In the genomic region with DNA sequence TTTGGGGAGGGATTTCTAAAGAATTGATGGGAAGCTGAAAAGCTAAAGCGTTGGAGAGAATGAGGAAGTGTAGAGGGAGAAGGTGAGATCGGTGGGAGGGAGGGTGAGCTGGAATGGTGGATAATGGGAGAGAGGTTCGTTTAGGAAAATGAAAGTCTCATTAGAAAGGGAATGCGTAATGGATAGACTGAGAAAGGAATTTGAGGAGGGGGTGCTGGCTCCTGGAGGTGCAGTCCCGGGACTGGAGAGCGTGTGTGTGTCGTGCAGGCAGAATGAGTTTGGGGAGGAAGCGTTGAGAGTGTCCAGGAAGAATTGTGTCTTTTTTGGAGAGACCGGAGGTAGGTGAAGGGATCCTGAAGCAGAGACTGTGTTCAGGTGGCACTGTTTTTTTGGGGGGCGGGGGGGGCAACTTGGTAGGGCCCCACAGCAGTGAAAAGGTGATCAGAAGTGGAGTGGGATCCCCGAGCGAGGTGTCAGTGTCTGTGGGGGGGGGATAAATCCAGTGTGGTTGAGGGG, we compare ENCODE assay signal across 8 cellular contexts. TPM values are rescaled to one million over a fixed set of nuclear protein-coding genes. Genes with fewer than 3 reads are reported as not detected.
DNase-seq lines count a peak whose midpoint lies in the region; ATAC-seq, FAIRE-seq and TF ChIP-seq lines count a peak whose summit lies in the region.

No MANE protein-coding gene starts in this region.

- no peak for FAIRE-seq in D721Med (lab: Jason Lieb, UNC)

- no peak for TF ChIP-seq CTCF in Panc1 (IDR thresholded peaks at IDR 0.05)
- no peak for TF ChIP-seq CTCF in esophagus squamous epithelium (IDR thresholded peaks at IDR 0.05)
- no peak for TF ChIP-seq CTCF in D721Med (IDR thresholded peaks at IDR 0.05; ENCODE audit: insufficient read depth, missing control alignments)

- peak overlapping the region; percentile 88 for H3K4me3 ChIP-seq in GM08714 (ENCODE audit: low read length)
- H3K4me3 ChIP-seq in Panc1 (ENCODE audit: low read depth in 2 of 2, low read length in 2 of 2) = peak overlapping the region; percentile 50 to 68
- peak overlapping the region; percentile 74 to 99 (median 94) for H3K4me3 ChIP-seq in esophagus squamous epithelium
- peak overlapping the region; percentile 75 for H3K4me3 ChIP-seq in rectal smooth muscle tissue (ENCODE audit: low read length)

- no peak for DNase-seq in Panc1 (ENCODE audit: low read depth, low spot score)
- DNase-seq in esophagus squamous epithelium (lab: John Stamatoyannopoulos, UW) = no peak
- DNase-seq in D721Med (ENCODE audit: insufficient read length, low spot score) = no peak
- DNase-seq in islet precursor cell = no peak

- ATAC-seq in Panc1 = no peak
- no peak for ATAC-seq in GM21786 (IDR thresholded peaks at IDR 0.05; ENCODE audit: unreplicated experiment)
- ATAC-seq in HG03342 (IDR thresholded peaks at IDR 0.05; ENCODE audit: unreplicated experiment) = no peak

- H3K9ac ChIP-seq in rectal smooth muscle tissue (ENCODE audit: low read length) = peak overlapping the region; percentile 82

- CTCF ChIA-PET in Panc1 (lab: Charles Lee) = interaction anchor here (0.6 to 1.4 kb wide), 7 partner anchors 10 to 1668 kb away, joined by 3 to 8 read pairs (median 3); a partner anchor contains a TSS

- POLR2A ChIA-PET in Panc1 (lab: Charles Lee) = interaction anchor here (0.5 to 3.0 kb wide), 14 partner anchors 9 to 643 kb away, joined by 3 to 23 read pairs (median 4); no protein-coding TSS in a partner anchor

- WGBS in esophagus squamous epithelium, 2 donors = 0% methylated on average over 11 of the region's 12 CpGs

- intact Hi-C loops in Panc1 (cut with micrococcal nuclease; ENCODE audit: unreplicated experiment) = no loop called here
- intact Hi-C loops in esophagus squamous epithelium (cut with DNase I) = loop anchor here (10.0 kb wide), 1 partner anchor 56 kb away; no protein-coding TSS in a partner anchor

- no TSS peak for BruUV-seq in Panc1 (replicated peaks; lab: Mats Ljungman, UMichigan)

- H3K9me3 ChIP-seq in Panc1 (ENCODE audit: control insufficient read depth, insufficient read depth, low read depth, low read length) (no peaks in the 10 kb centered on the region), esophagus squamous epithelium (no peaks in the 10 kb centered on the region)

- in situ Hi-C loops in Panc1 (cut with HindIII; ENCODE audit: low pct_unique_long_range_greater_than_20kb, low sequenced_read_pairs) = no loop called here

- H3K4me1 ChIP-seq in Panc1 (ENCODE audit: control insufficient read depth, insufficient read depth, low read length) (peaks cover 30% of the 10 kb centered on the region), esophagus squamous epithelium (peaks cover 33 to 78% (median 41%) of the 10 kb centered on the region in 3 donors), rectal smooth muscle tissue (ENCODE audit: control insufficient read depth, insufficient read depth, low read length) (peaks cover 30% of the 10 kb centered on the region)

- H3K36me3 ChIP-seq in Panc1 (ENCODE audit: control insufficient read depth, insufficient read depth, low read length) = no peaks in the 10 kb centered on the region
- peaks cover 0 to under 1% (median 0%) of the 10 kb centered on the region in 3 donors for H3K36me3 ChIP-seq in esophagus squamous epithelium
- H3K36me3 ChIP-seq in rectal smooth muscle tissue (ENCODE audit: control insufficient read depth, insufficient read depth, low read length) = no peaks in the 10 kb centered on the region

- H3K27ac ChIP-seq in Panc1 (ENCODE audit: low read length) (peak overlapping the region; percentile 96), esophagus squamous epithelium (peak overlapping the region; percentile 97 to 100 (median 98)), rectal smooth muscle tissue (ENCODE audit: low read depth, low read length) (peak overlapping the region; percentile 93)

- TF ChIP-seq POLR2A in esophagus squamous epithelium (IDR thresholded peaks at IDR 0.05) = no peak

- H3K27me3 ChIP-seq in Panc1 (ENCODE audit: control insufficient read depth, insufficient read depth, low read length) (no peaks in the 10 kb centered on the region), esophagus squamous epithelium (no peaks in the 10 kb centered on the region), rectal smooth muscle tissue (ENCODE audit: control insufficient read depth, insufficient read depth, low read length) (no peaks in the 10 kb centered on the region)

RNA-seq across cellular contexts. Expression of a gene that starts 1.4 kb away (rescaled TPM):
- 3,297 TPM for total RNA-seq in Panc1 (2021; ENCODE audit: unreplicated experiment)
- 5,405 TPM for polyA plus RNA-seq in Panc1 (2012; ENCODE audit: insufficient read length)
- 100 to 1,000 TPM; 302 to 705 (median 414) TPM for total RNA-seq in esophagus squamous epithelium

RNA-seq across cellular contexts. Expression of a gene that starts 29.9 kb away (rescaled TPM):
- 2,011 TPM for total RNA-seq in Panc1 (2021; ENCODE audit: unreplicated experiment)
- polyA plus RNA-seq in Panc1 (2012; ENCODE audit: insufficient read length) = 2,958 TPM
- 100 to 1,000 TPM; 437 to 578 (median 516) TPM for total RNA-seq in esophagus squamous epithelium

RNA-seq across cellular contexts. Expression of a gene that starts 31.1 kb away (rescaled TPM):
- total RNA-seq in Panc1 (2021; ENCODE audit: unreplicated experiment) (11.1 TPM), esophagus squamous epithelium (1 to 10 TPM; 1.5 to 4.2 (median 2.7) TPM)
- 9.2 TPM for polyA plus RNA-seq in Panc1 (2012; ENCODE audit: insufficient read length)
